Comparison of ENCODE assay signal across 1 cellular context in genomic region chr1:203612932-203613682, GRCh38.
TF ChIP-seq lines count a peak whose summit lies in the region.

No MANE protein-coding gene starts in this region.

TF ChIP-seq in GM23338, 12 proteins besides CTCF, POLR2A, EP300 and RAD21 (continued from another document):
- TF ChIP-seq, protein P1, sequence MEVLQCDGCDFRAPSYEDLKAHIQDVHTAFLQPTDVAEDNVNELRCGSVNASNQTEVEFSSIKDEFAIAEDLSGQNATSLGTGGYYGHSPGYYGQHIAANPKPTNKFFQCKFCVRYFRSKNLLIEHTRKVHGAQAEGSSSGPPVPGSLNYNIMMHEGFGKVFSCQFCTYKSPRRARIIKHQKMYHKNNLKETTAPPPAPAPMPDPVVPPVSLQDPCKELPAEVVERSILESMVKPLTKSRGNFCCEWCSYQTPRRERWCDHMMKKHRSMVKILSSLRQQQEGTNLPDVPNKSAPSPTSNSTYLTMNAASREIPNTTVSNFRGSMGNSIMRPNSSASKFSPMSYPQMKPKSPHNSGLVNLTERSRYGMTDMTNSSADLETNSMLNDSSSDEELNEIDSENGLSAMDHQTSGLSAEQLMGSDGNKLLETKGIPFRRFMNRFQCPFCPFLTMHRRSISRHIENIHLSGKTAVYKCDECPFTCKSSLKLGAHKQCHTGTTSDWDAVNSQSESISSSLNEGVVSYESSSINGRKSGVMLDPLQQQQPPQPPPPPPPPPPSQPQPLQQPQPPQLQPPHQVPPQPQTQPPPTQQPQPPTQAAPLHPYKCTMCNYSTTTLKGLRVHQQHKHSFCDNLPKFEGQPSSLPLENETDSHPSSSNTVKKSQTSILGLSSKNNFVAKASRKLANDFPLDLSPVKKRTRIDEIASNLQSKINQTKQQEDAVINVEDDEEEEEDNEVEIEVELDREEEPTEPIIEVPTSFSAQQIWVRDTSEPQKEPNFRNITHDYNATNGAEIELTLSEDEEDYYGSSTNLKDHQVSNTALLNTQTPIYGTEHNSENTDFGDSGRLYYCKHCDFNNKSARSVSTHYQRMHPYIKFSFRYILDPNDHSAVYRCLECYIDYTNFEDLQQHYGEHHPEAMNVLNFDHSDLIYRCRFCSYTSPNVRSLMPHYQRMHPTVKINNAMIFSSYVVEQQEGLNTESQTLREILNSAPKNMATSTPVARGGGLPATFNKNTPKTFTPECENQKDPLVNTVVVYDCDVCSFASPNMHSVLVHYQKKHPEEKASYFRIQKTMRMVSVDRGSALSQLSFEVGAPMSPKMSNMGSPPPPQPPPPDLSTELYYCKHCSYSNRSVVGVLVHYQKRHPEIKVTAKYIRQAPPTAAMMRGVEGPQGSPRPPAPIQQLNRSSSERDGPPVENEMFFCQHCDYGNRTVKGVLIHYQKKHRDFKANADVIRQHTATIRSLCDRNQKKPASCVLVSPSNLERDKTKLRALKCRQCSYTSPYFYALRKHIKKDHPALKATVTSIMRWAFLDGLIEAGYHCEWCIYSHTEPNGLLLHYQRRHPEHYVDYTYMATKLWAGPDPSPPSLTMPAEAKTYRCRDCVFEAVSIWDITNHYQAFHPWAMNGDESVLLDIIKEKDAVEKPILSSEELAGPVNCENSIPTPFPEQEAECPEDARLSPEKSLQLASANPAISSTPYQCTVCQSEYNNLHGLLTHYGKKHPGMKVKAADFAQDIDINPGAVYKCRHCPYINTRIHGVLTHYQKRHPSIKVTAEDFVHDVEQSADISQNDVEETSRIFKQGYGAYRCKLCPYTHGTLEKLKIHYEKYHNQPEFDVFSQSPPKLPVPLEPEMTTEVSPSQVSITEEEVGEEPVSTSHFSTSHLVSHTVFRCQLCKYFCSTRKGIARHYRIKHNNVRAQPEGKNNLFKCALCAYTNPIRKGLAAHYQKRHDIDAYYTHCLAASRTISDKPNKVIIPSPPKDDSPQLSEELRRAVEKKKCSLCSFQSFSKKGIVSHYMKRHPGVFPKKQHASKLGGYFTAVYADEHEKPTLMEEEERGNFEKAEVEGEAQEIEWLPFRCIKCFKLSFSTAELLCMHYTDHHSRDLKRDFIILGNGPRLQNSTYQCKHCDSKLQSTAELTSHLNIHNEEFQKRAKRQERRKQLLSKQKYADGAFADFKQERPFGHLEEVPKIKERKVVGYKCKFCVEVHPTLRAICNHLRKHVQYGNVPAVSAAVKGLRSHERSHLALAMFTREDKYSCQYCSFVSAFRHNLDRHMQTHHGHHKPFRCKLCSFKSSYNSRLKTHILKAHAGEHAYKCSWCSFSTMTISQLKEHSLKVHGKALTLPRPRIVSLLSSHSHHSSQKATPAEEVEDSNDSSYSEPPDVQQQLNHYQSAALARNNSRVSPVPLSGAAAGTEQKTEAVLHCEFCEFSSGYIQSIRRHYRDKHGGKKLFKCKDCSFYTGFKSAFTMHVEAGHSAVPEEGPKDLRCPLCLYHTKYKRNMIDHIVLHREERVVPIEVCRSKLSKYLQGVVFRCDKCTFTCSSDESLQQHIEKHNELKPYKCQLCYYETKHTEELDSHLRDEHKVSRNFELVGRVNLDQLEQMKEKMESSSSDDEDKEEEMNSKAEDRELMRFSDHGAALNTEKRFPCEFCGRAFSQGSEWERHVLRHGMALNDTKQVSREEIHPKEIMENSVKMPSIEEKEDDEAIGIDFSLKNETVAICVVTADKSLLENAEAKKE (CRISPR knock-in tag; IDR thresholded peaks at IDR 0.05): no peak
- TF ChIP-seq ZNF331 (CRISPR knock-in tag; IDR thresholded peaks at IDR 0.05; ENCODE audit: low read depth) (no peak), JUNB (IDR thresholded peaks at IDR 0.05; ENCODE audit: unreplicated experiment) (no peak), ZNF114 (CRISPR knock-in tag; IDR thresholded peaks at IDR 0.05) (no peak), CREB1 (CRISPR knock-in tag; IDR thresholded peaks at IDR 0.05; ENCODE audit: low read depth) (no peak), EZH2 (IDR thresholded peaks at IDR 0.05; ENCODE audit: low read depth, unreplicated experiment) (no peak), NANOG (IDR thresholded peaks at IDR 0.05; ENCODE audit: borderline replicate concordance) (no peak), POLR2AphosphoS5 (IDR thresholded peaks at IDR 0.05; ENCODE audit: low read depth) (no peak), EZH2phosphoT487 (IDR thresholded peaks at IDR 0.05; ENCODE audit: unreplicated experiment) (no peak)
